In genomic region chr6:169906004-169906740, GRCh38 we compare ENCODE assay signal across 13 cellular contexts.
DNase-seq lines count a peak whose midpoint lies in the region; ATAC-seq and TF ChIP-seq lines count a peak whose summit lies in the region.
"Had no signal": no experiment of that assay in that cellular context is flagged by ENCODE, and none has a peak within 500 bp of the region (broad histone marks: within the 10 kb centered on the region; RNA-seq: fewer than 3 reads in every experiment).

No MANE protein-coding gene starts in this region.

- DNase-seq in NCI-H1694 treated with DMSO at 0.1 percent for 48 hours (lab: John Stamatoyannopoulos, UW): peak; percentile 25
- DNase-seq in right lobe of liver: no peak
- peak; percentile 52 for DNase-seq in osteoblast (ENCODE audit: insufficient read length, low spot score, missing footprints)
- DNase-seq in activated CD8-positive, alpha-beta memory T cell treated with anti-CD3 and anti-CD28 coated beads, Interleukin-2, amount 50 U/mL, for 4 hours: no peak
- DNase-seq in foreskin fibroblast: no peak
- DNase-seq: DMS 273 treated with DMSO at 0.1 percent for 48 hours, GOT3, Kasumi-1, NCI-H2081, NCI-H2227 treated with DMSO at 0.1 percent for 48 hours, NCI-H524 treated with DMSO at 0.1 percent for 48 hours had no signal

- H3K36me3 ChIP-seq in BLaER1 (no peaks in the 10 kb centered on the region), right lobe of liver (no peaks in the 10 kb centered on the region), osteoblast (ENCODE audit: insufficient read depth, low read length) (no peaks in the 10 kb centered on the region)

- H3K9ac ChIP-seq in BLaER1: no peak overlapping the region

- H3K9me3 ChIP-seq in BLaER1 (no peaks in the 10 kb centered on the region), right lobe of liver (no peaks in the 10 kb centered on the region), osteoblast (ENCODE audit: low read depth, low read length) (no peaks in the 10 kb centered on the region)

- no peak overlapping the region for H2AFZ ChIP-seq in osteoblast (ENCODE audit: low read length)

- H3K4me2 ChIP-seq in BLaER1: peak overlapping the region; percentile 79
- no peak overlapping the region for H3K4me2 ChIP-seq in osteoblast (ENCODE audit: insufficient read depth, low read length)

- intact Hi-C loops in right lobe of liver (cut with DNase I): no loop called here

- ATAC-seq in right lobe of liver: peak in 2 of 4 donors; percentile 5 to 31
- ATAC-seq in HG02973 (IDR thresholded peaks at IDR 0.05; ENCODE audit: unreplicated experiment): no peak

- H3K27ac ChIP-seq in BLaER1 (0 out of 2 replicates have a peak overlapping the region, but pooled peaks have one; percentile 31), right lobe of liver (peak overlapping the region in 2 of 3 donors; percentile 57 to 80), osteoblast (ENCODE audit: low read depth, low read length) (no peak overlapping the region)

- no peaks in the 10 kb centered on the region for H3K79me2 ChIP-seq in osteoblast (ENCODE audit: insufficient read depth, low read length)

- H3K27me3 ChIP-seq in BLaER1: no peaks in the 10 kb centered on the region
- no peaks in the 10 kb centered on the region for H3K27me3 ChIP-seq in right lobe of liver
- H3K27me3 ChIP-seq in osteoblast (ENCODE audit: insufficient read depth, low read length): no peaks in the 10 kb centered on the region

- TF ChIP-seq CTCF in right lobe of liver (IDR thresholded peaks at IDR 0.05): no peak
- no peak for TF ChIP-seq CTCF in osteoblast (IDR thresholded peaks at IDR 0.05; ENCODE audit: extremely low read depth, low read depth, low read length)
- no peak for TF ChIP-seq CTCF in foreskin fibroblast (IDR thresholded peaks at IDR 0.05; ENCODE audit: low read depth, low read length)

- H3K4me3 ChIP-seq in BLaER1 (no peak overlapping the region), right lobe of liver (no peak overlapping the region), osteoblast (ENCODE audit: insufficient read depth, low read length) (no peak overlapping the region), foreskin fibroblast (ENCODE audit: low read depth in 1 of 2, low read length in 2 of 2) (no peak overlapping the region)

- H4K20me1 ChIP-seq in BLaER1: no peaks in the 10 kb centered on the region
- H4K20me1 ChIP-seq in osteoblast (ENCODE audit: insufficient read depth, low read length): no peaks in the 10 kb centered on the region

- no peak for TF ChIP-seq POLR2A in right lobe of liver (IDR thresholded peaks at IDR 0.05)

- 79% methylated on average over 12 of the region's 25 CpGs for WGBS in right lobe of liver (ENCODE audit: insufficient coverage, low coverage, low lambda C conversion rate, missing lambda C conversion rate)

- H3K4me1 ChIP-seq in BLaER1: peaks cover 57% of the 10 kb centered on the region
- peaks cover 0 to 24% (median 17%) of the 10 kb centered on the region in 4 donors for H3K4me1 ChIP-seq in right lobe of liver
- no peaks in the 10 kb centered on the region for H3K4me1 ChIP-seq in osteoblast (ENCODE audit: insufficient read depth, low read length)

Comparison
In these comparisons a context has a peak if more than half of its experiments do, and no peak if none do; other contexts are left out.
1. DNase-seq: peak in NCI-H1694 treated with DMSO at 0.1 percent for 48 hours (single experiment) and osteoblast (single experiment); none in right lobe of liver (0 of 3), activated CD8-positive, alpha-beta memory T cell treated with anti-CD3 and anti-CD28 coated beads, Interleukin-2, amount 50 U/mL, for 4 hours (single experiment) and foreskin fibroblast (0 of 2).